6 cellular contexts compared by ENCODE assay signal in genomic region chr9:136438548-136438908, GRCh38. TPM values are rescaled to one million over a fixed set of nuclear protein-coding genes. Genes with fewer than 3 reads are reported as not detected.
DNase-seq lines count a peak whose midpoint lies in the region; TF ChIP-seq lines count a peak whose summit lies in the region.

No MANE protein-coding gene starts in this region.

- peaks cover 0 to 32% of the 10 kb centered on the region in 2 donors for H3K36me3 ChIP-seq in adrenal gland (replicated peaks in 1 of 2)
- peaks cover 27% of the 10 kb centered on the region for H3K36me3 ChIP-seq in muscle layer of colon (ENCODE audit: insufficient read depth, low read length)

- peak; percentile 11 for DNase-seq in stimulated activated CD4-positive, alpha-beta T cell treated with anti-CD3 and anti-CD28 coated beads, Interleukin-12 subunit alpha, Interleukin-12 subunit beta, amount 100 ng/mL, for 4 hours
- no peak for DNase-seq in stimulated activated CD4-positive, alpha-beta T cell treated with anti-CD3 and anti-CD28 coated beads, Interleukin-4, amount 100 ng/mL, for 4 hours
- DNase-seq in adrenal gland (peak in 1 of 7 donors; percentile 21), mesenteric fat pad (ENCODE audit: low spot score) (no peak), COR-L47 (lab: John Stamatoyannopoulos, UW) (no peak)

- intact Hi-C loops in adrenal gland (cut with DNase I), result no loop called here

- H3K9me3 ChIP-seq in adrenal gland (replicated peaks in 1 of 3) (no peaks in the 10 kb centered on the region), muscle layer of colon (ENCODE audit: low read length) (no peaks in the 10 kb centered on the region)

- H3K4me3 ChIP-seq in adrenal gland (peak overlapping the region in 3 of 4 donors; percentile 16 to 97 (median 79)), muscle layer of colon (ENCODE audit: low read depth in 1 of 2, low read length in 2 of 2) (peak overlapping the region; percentile 76 to 85)

- H3K9ac ChIP-seq in muscle layer of colon (ENCODE audit: low read length), result peak overlapping the region; percentile 44

- WGBS in adrenal gland, 4 donors, result 0 to 2% (median 0%) methylated on average over 1 to 36 of the region's 36 CpGs

- H3K27ac ChIP-seq in adrenal gland (no peak overlapping the region), muscle layer of colon (ENCODE audit: low read depth, low read length) (peak overlapping the region; percentile 71)

- no peak for TF ChIP-seq POLR2A in adrenal gland (IDR thresholded peaks at IDR 0.05)

- H3K27me3 ChIP-seq in adrenal gland (no peaks in the 10 kb centered on the region), muscle layer of colon (ENCODE audit: control insufficient read depth in 1 of 2, insufficient read depth in 2 of 2, low read length in 2 of 2) (no peaks in the 10 kb centered on the region)

- peak in 1 of 6 experiments; percentile 7 for TF ChIP-seq CTCF in adrenal gland (IDR thresholded peaks at IDR 0.05)

- H3K4me1 ChIP-seq in adrenal gland (replicated peaks in 1 of 2) (peaks cover 26 to 43% of the 10 kb centered on the region in 2 donors), muscle layer of colon (ENCODE audit: insufficient read depth, low read length) (peaks cover 22% of the 10 kb centered on the region)

RNA-seq across cellular contexts. Expression of gene INPP5E, which starts 1.1 kb away (rescaled TPM):
- total RNA-seq in adrenal gland (10 to 100 TPM in 5 of 8 donors, 1 to 10 TPM in 3; 7.5 to 17.5 (median 10.5) TPM), mesenteric fat pad (11.4 TPM)
- 10 to 100 TPM in 2 of 3 donors, 1 to 10 TPM in 1; 2.3 to 27.1 (median 16.6) TPM for polyA plus RNA-seq in adrenal gland

RNA-seq across cellular contexts. Expression of gene PMPCA, which starts 28.1 kb away (rescaled TPM):
- total RNA-seq in adrenal gland (100 to 1,000 TPM in 1 of 8 donors, 10 to 100 TPM in 7; 43.4 to 100 (median 74.8) TPM), mesenteric fat pad (47.3 TPM)
- 100 to 1,000 TPM in 2 of 3 donors, 10 to 100 TPM in 1; 99.8 to 138 (median 115) TPM for polyA plus RNA-seq in adrenal gland

RNA-seq across cellular contexts. Expression of gene ENTR1, which starts 28.1 kb away (rescaled TPM):
- total RNA-seq in adrenal gland (10 to 100 TPM; 13.3 to 48.1 (median 34.1) TPM), mesenteric fat pad (43.6 TPM)
- polyA plus RNA-seq in adrenal gland, result 10 to 100 TPM; 21.5 to 48.4 (median 35.6) TPM

RNA-seq across cellular contexts. Expression of gene SNAPC4, which starts 38.6 kb away (rescaled TPM):
- total RNA-seq in adrenal gland, result 10 to 100 TPM in 1 of 8 donors, 1 to 10 TPM in 7; 3.3 to 10.6 (median 5.6) TPM
- 10 to 100 TPM in 1 of 3 donors, 1 to 10 TPM in 2; 3.4 to 20.1 (median 8.3) TPM for polyA plus RNA-seq in adrenal gland
- 6.3 TPM for total RNA-seq in mesenteric fat pad

RNA-seq across cellular contexts. Expression of gene SEC16A, which starts 44.3 kb away (rescaled TPM):
- total RNA-seq in adrenal gland, result 100 to 1,000 TPM in 1 of 8 donors, 10 to 100 TPM in 7; 48.4 to 107 (median 56.5) TPM
- polyA plus RNA-seq in adrenal gland, result 10 to 100 TPM; 52.0 to 81.6 (median 77.0) TPM
- total RNA-seq in mesenteric fat pad, result 71.8 TPM
